In the genomic region with DNA sequence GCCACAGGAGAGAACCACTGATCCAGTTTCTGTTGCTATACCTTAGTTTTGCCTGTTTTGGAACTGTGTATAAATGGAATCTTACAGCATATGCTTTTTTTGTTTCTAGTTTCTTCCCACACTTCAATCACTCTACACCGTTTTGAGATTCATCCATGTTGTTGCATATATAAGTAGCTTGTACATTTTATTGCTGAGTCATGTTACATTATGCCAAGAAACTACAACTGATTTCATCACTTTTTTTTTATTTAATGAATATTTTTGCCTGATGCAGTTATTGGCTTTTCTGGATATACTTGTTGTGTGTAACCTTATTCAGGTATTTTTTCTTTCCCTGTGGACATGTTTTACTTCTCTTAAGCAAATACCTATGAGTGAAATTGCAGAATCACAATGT, we compare ENCODE assay signal across 27 cellular contexts.
"Had no signal": no experiment of that assay in that cellular context is flagged by ENCODE, and none has a peak within 500 bp of the region (broad histone marks: within the 10 kb centered on the region; RNA-seq: fewer than 3 reads in every experiment).

No MANE protein-coding gene starts in this region.

- ATAC-seq: body of pancreas; gastrocnemius medialis; mucosa of descending colon; natural killer cell treated with Interleukin-12 subunit alpha and Interleukin-12 subunit beta and Interleukin-15 and Interleukin-18, amount 100 ng/mL, for 72 hours; stimulated activated memory B cell treated with anti-CD40 and anti-IgM and Interleukin-4, amounts not matched to agents 10 μg/mL and 1 μg/mL and 100 μg/mL, for 72 hours; stimulated activated naive CD8-positive, alpha-beta T cell treated with anti-CD3 and anti-CD28 coated beads, Interleukin-15, amount 100 ng/mL, for 72 hours; upper lobe of right lung had no signal

- H3K4me1 ChIP-seq: body of pancreas, gastrocnemius medialis, left ventricle myocardium inferior, right atrium auricular region, suprapubic skin, tibial artery, upper lobe of right lung had no signal

- H3K36me3 ChIP-seq: cardiac muscle cell, gastrocnemius medialis, left ventricle myocardium inferior, right atrium auricular region, suprapubic skin, tibial artery, upper lobe of right lung had no signal

- DNase-seq: activated CD4-positive, alpha-beta T cell treated with anti-CD3 and anti-CD28 coated beads for 4 hours; activated CD4-positive, alpha-beta T cell treated with anti-CD3 and anti-CD28 coated beads, Interleukin-2, amount 50 U/mL, for 4 hours; activated effector memory CD4-positive, alpha-beta T cell treated with Interleukin-2 at 50 U/mL for 16 hours; activated naive CD4-positive, alpha-beta T cell treated with Interleukin-2 at 50 U/mL for 16 hours; activated T-cell treated with anti-CD3 and anti-CD28 coated beads for 4 hours; anterior cingulate cortex; body of pancreas; dorsolateral prefrontal cortex; effector memory CD4-positive, alpha-beta T cell; gastrocnemius medialis; glutamatergic neuron; islet precursor cell; left ventricle myocardium inferior; mucosa of descending colon; stimulated activated CD4-positive, alpha-beta T cell treated with anti-CD3 and anti-CD28 coated beads, Interleukin-12 subunit alpha, Interleukin-12 subunit beta, amount 100 ng/mL, for 4 hours; stimulated activated CD4-positive, alpha-beta T cell treated with anti-CD3 and anti-CD28 coated beads, Interleukin-4, amount 100 ng/mL, for 4 hours; stimulated activated CD8-positive, alpha-beta memory T cell treated with anti-CD3 and anti-CD28 coated beads, Interleukin-4, amount 100 ng/mL, for 48 hours; stimulated activated naive CD8-positive, alpha-beta T cell treated with anti-CD3 and anti-CD28 coated beads, Interleukin-15, amount 100 ng/mL, for 72 hours; tibial artery; upper lobe of right lung had no signal

- H3K9me3 ChIP-seq: body of pancreas, gastrocnemius medialis, mucosa of descending colon, right atrium auricular region, suprapubic skin, tibial artery, upper lobe of right lung had no signal

- H3K27me3 ChIP-seq: body of pancreas, cardiac muscle cell, dorsolateral prefrontal cortex, gastrocnemius medialis, right atrium auricular region, suprapubic skin, tibial artery, upper lobe of right lung had no signal

- H3K27ac ChIP-seq: body of pancreas, cardiac muscle cell, coronary artery, dorsolateral prefrontal cortex, gastrocnemius medialis, left ventricle myocardium inferior, right atrium auricular region, suprapubic skin, tibial artery, upper lobe of right lung had no signal

- H3K4me3 ChIP-seq: body of pancreas, cardiac muscle cell, coronary artery, dorsolateral prefrontal cortex, gastrocnemius medialis, left ventricle myocardium inferior, lung, mucosa of descending colon, right atrium auricular region, suprapubic skin, tibial artery, upper lobe of right lung had no signal
